ENCODE assay signal across 9 cellular contexts in the genomic region with DNA sequence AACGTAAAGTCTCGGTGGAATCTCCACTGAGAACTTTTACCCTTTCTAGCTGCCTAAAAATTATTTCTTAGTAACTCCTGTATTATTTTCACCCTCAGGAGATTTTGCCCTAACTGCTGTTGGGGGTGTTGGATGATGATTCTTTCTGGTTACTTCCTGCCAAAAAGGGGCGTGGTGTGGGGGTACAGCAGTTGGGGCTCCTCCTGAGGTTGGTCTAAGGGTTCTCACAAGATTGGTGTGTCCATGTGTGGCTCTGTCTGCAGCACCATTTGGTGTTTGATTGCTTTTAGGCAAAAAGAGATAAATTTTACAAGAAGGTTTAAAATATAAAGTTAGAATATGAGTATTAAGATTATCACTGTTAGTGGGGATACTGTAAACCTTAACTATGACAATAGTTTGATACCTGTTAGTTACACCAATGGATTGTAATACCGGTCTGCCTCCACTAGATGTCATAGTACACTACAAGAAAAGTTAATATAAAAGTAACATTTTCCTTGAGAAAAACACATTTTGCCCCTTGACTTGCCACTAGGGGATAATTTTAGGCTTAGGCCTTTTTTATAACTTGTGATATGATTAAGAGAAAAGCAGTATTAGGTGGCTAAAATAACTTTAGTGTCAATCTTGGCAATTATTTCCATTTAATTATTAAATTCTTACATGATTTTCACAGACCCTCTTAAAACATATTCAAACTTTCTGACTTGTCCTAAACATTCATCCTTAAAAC.
DNase-seq lines count a peak whose midpoint lies in the region; ATAC-seq and TF ChIP-seq lines count a peak whose summit lies in the region.
"Had no signal": no experiment of that assay in that cellular context is flagged by ENCODE, and none has a peak within 500 bp of the region (broad histone marks: within the 10 kb centered on the region; RNA-seq: fewer than 3 reads in every experiment).

No MANE protein-coding gene starts in this region.

- H3K27ac ChIP-seq in MM.1S (ENCODE audit: low read length) (no peak overlapping the region), left lung (no peak overlapping the region), substantia nigra (ENCODE audit: low read depth, low read length, poor library complexity, severe bottlenecking) (no peak overlapping the region)
- H3K27ac ChIP-seq: BLaER1 treated with 17β-estradiol and CSF1 and Interleukin-3, amounts not matched to agents 10 nM and 100 nM had no signal

- no peaks in the 10 kb centered on the region for H4K20me1 ChIP-seq in MM.1S (ENCODE audit: insufficient read depth, low read length)
- H4K20me1 ChIP-seq: BLaER1 treated with 17β-estradiol and CSF1 and Interleukin-3, amounts not matched to agents 10 nM and 100 nM had no signal

- no peaks in the 10 kb centered on the region for H3K9me2 ChIP-seq in MM.1S (replicated peaks; ENCODE audit: insufficient read depth, low read length)

- H2AFZ ChIP-seq in MM.1S (ENCODE audit: low read length) = no peak overlapping the region

- peak; percentile 75 for ATAC-seq in GM21786 (IDR thresholded peaks at IDR 0.05; ENCODE audit: unreplicated experiment)
- ATAC-seq in left lung = peak; percentile 36

- no peaks in the 10 kb centered on the region for H3K9me3 ChIP-seq in MM.1S (replicated peaks; ENCODE audit: insufficient read depth, low read length)
- H3K9me3 ChIP-seq in left lung = peaks cover 0 to 21% of the 10 kb centered on the region in 2 donors

- DNase-seq in NCI-H1092 treated with DMSO at 0.1 percent for 48 hours (lab: John Stamatoyannopoulos, UW) (peak; percentile 24), NCI-H1092 (lab: John Stamatoyannopoulos, UW) (no peak), MM.1S (peak; percentile 70), astrocyte of the cerebellum (ENCODE audit: low read depth) (peak; percentile 43), left lung (no peak), substantia nigra (lab: John Stamatoyannopoulos, UW) (no peak), NCI-H2107 treated with DMSO at 0.1 percent for 48 hours (lab: John Stamatoyannopoulos, UW; ENCODE audit: unreplicated experiment) (no peak)

- H3K36me3 ChIP-seq in MM.1S (replicated peaks; ENCODE audit: insufficient read depth, low read length) = no peaks in the 10 kb centered on the region
- no peaks in the 10 kb centered on the region for H3K36me3 ChIP-seq in left lung

- H3K27me3 ChIP-seq in MM.1S (replicated peaks; ENCODE audit: insufficient read depth, low read length) = no peaks in the 10 kb centered on the region
- no peaks in the 10 kb centered on the region for H3K27me3 ChIP-seq in left lung
- H3K27me3 ChIP-seq: BLaER1 treated with 17β-estradiol and CSF1 and Interleukin-3, amounts not matched to agents 10 nM and 100 nM had no signal

- H3K4me3 ChIP-seq in MM.1S (ENCODE audit: low read length) = no peak overlapping the region
- H3K4me3 ChIP-seq in astrocyte of the cerebellum (ENCODE audit: low read depth, low read length) = no peak overlapping the region
- H3K4me3 ChIP-seq in left lung = no peak overlapping the region
- H3K4me3 ChIP-seq: BLaER1 treated with 17β-estradiol and CSF1 and Interleukin-3, amounts not matched to agents 10 nM and 100 nM had no signal

- H3K4me1 ChIP-seq in MM.1S (ENCODE audit: low read length) = no peaks in the 10 kb centered on the region
- no peaks in the 10 kb centered on the region for H3K4me1 ChIP-seq in left lung
- H3K4me1 ChIP-seq: BLaER1 treated with 17β-estradiol and CSF1 and Interleukin-3, amounts not matched to agents 10 nM and 100 nM had no signal

- no peaks in the 10 kb centered on the region for H3K79me2 ChIP-seq in MM.1S (ENCODE audit: low read length)

- intact Hi-C loops in left lung (cut with DNase I) = no loop called here

- no peak overlapping the region for H3K4me2 ChIP-seq in MM.1S (ENCODE audit: low read depth, low read length)
- H3K4me2 ChIP-seq: BLaER1 treated with 17β-estradiol and CSF1 and Interleukin-3, amounts not matched to agents 10 nM and 100 nM had no signal

- H3K9ac ChIP-seq in MM.1S (ENCODE audit: low read length) = no peak overlapping the region
- H3K9ac ChIP-seq: BLaER1 treated with 17β-estradiol and CSF1 and Interleukin-3, amounts not matched to agents 10 nM and 100 nM had no signal

- in situ Hi-C loops in astrocyte of the cerebellum (cut with HindIII; ENCODE audit: low sequenced_read_pairs) = loop anchor here (25.0 kb wide), 1 partner anchor 773 kb away; no protein-coding TSS in a partner anchor

- peak; percentile 61 for TF ChIP-seq CTCF in MM.1S (IDR thresholded peaks at IDR 0.05; ENCODE audit: low read length)
- peak; percentile 59 for TF ChIP-seq CTCF in astrocyte of the cerebellum (IDR thresholded peaks at IDR 0.05; ENCODE audit: low read depth, low read length, missing control alignments)
- peak; percentile 46 to 58 for TF ChIP-seq CTCF in left lung (IDR thresholded peaks at IDR 0.05)

- H3F3A ChIP-seq in MM.1S (ENCODE audit: insufficient read depth, low read length) = no peaks in the 10 kb centered on the region

Comparison
In these comparisons a context has a peak if more than half of its experiments do, and no peak if none do; other contexts are left out.
1. DNase-seq: peak in NCI-H1092 treated with DMSO at 0.1 percent for 48 hours (single experiment), MM.1S (single experiment) and astrocyte of the cerebellum (single experiment); none in NCI-H1092 (single experiment), left lung (0 of 2), substantia nigra (0 of 49) and NCI-H2107 treated with DMSO at 0.1 percent for 48 hours (single experiment).
2. Peak in every context shown above with its lines, with median percentiles within 50 percentile points of each other: CTCF ChIP-seq.